In the genomic region with DNA sequence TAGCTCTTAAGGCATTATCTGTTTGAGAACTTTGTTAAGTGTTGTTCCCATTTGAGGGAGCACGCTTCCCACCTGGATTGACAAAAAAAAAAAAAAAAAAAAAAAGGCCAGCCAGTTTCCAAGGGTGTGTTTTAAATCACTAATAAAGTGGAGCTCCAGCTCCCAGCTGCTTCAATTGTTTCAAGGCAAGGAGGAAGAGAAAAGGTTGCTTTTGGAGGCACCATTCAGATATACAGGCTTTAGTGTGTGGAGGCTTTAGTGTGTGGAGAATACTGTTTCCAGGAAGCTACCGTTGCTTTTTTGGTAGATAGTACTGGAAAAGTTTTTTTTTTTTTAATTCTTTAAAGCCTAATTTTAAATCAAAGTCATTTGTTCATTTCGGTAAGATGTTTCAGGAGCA, we compare ENCODE assay signal across 18 cellular contexts. TPM values are rescaled to one million over a fixed set of nuclear protein-coding genes. Genes with fewer than 3 reads are reported as not detected.
DNase-seq lines count a peak whose midpoint lies in the region; ATAC-seq and TF ChIP-seq lines count a peak whose summit lies in the region.
"Had no signal": no experiment of that assay in that cellular context is flagged by ENCODE, and none has a peak within 500 bp of the region (broad histone marks: within the 10 kb centered on the region; RNA-seq: fewer than 3 reads in every experiment).

No MANE protein-coding gene starts in this region.

- H4K20me1 ChIP-seq in hepatocyte (ENCODE audit: insufficient read depth, poor library complexity, severe bottlenecking): no peaks in the 10 kb centered on the region

- POLR2A ChIA-PET in A673 (lab: Charles Lee; ENCODE audit: low non-redundant PET): no interaction called here

- H3K79me2 ChIP-seq in hepatocyte: peaks cover 3% of the 10 kb centered on the region

- intact Hi-C loops in thyroid gland (cut with DNase I): no loop called here
- intact Hi-C loops in A673 (cut with micrococcal nuclease; ENCODE audit: unreplicated experiment): no loop called here

- H3K4me3 ChIP-seq in adipocyte (ENCODE audit: low read length) (peak overlapping the region; percentile 33), hepatocyte (no peak overlapping the region), mucosa of rectum (ENCODE audit: low read length in 2 of 2) (no peak overlapping the region), thyroid gland (replicated peaks in 1 of 3) (no peak overlapping the region), A673 (ENCODE audit: low read depth, low read length, poor library complexity, severe bottlenecking) (no peak overlapping the region), H7 (ENCODE audit: insufficient read depth, low read depth, low read length) (no peak overlapping the region)
- H3K4me3 ChIP-seq: A549 had no signal

- no TSS peak for BruUV-seq in A673 (replicated peaks; lab: Mats Ljungman, UMichigan)

- CTCF ChIA-PET in A673 (lab: Charles Lee): no interaction called here

- H3K9ac ChIP-seq in adipocyte (ENCODE audit: low read length): no peak overlapping the region
- H3K9ac ChIP-seq in mucosa of rectum (ENCODE audit: low read depth in 1 of 2, low read length in 2 of 2): no peak overlapping the region

- H2AFZ ChIP-seq in hepatocyte: no peak overlapping the region

- 81% methylated on average over 3 of the region's 3 CpGs for WGBS in hepatocyte (ENCODE audit: low lambda C conversion rate, missing lambda C conversion rate)
- 37 to 39% methylated on average over 3 of the region's 3 CpGs for WGBS in thyroid gland, 2 donors

- H3K27ac ChIP-seq in hepatocyte (peak overlapping the region; percentile 13), mucosa of rectum (ENCODE audit: low read depth in 2 of 2, low read length in 2 of 2) (peak overlapping the region; percentile 45 to 48), thyroid gland (peak overlapping the region; percentile 24 to 54 (median 40)), A673 (ENCODE audit: low read depth, low read length, poor library complexity, severe bottlenecking) (no peak overlapping the region)
- H3K27ac ChIP-seq: A549 had no signal

- H3K36me3 ChIP-seq in adipocyte (ENCODE audit: control insufficient read depth, insufficient read depth, low read length, severe bottlenecking) (no peaks in the 10 kb centered on the region), hepatocyte (replicated peaks; ENCODE audit: insufficient read depth, low read depth) (no peaks in the 10 kb centered on the region), mucosa of rectum (ENCODE audit: control insufficient read depth in 2 of 2, insufficient read depth in 2 of 2, low read length in 2 of 2) (peaks cover 0 to 6% of the 10 kb centered on the region in 2 donors), thyroid gland (no peaks in the 10 kb centered on the region), A673 (ENCODE audit: insufficient read depth, low read length, poor library complexity, severe bottlenecking) (no peaks in the 10 kb centered on the region), H7 (replicated peaks; ENCODE audit: control insufficient read depth, insufficient read depth, low read length) (no peaks in the 10 kb centered on the region)

- no peak for ATAC-seq in GM19328 (IDR thresholded peaks at IDR 0.05; ENCODE audit: unreplicated experiment)
- ATAC-seq: A549; CD8-positive, alpha-beta T cell; HepG2 had no signal

- no peaks in the 10 kb centered on the region for H3K9me2 ChIP-seq in hepatocyte (replicated peaks; ENCODE audit: insufficient read depth)

- TF ChIP-seq CTCF in hepatocyte (IDR thresholded peaks at IDR 0.05; ENCODE audit: poor library complexity) (no peak), thyroid gland (IDR thresholded peaks at IDR 0.05) (no peak), A673 (conservative IDR thresholded peaks at IDR 0.05; ENCODE audit: low read depth, low read length) (no peak)

- no peak for TF ChIP-seq POLR2A in thyroid gland (IDR thresholded peaks at IDR 0.05)

- H3K9me3 ChIP-seq in adipocyte (ENCODE audit: control insufficient read depth, low read length) (no peaks in the 10 kb centered on the region), hepatocyte (ENCODE audit: low read depth) (no peaks in the 10 kb centered on the region), mucosa of rectum (ENCODE audit: control insufficient read depth in 2 of 2, low read length in 2 of 2) (no peaks in the 10 kb centered on the region), thyroid gland (no peaks in the 10 kb centered on the region), A673 (ENCODE audit: low read depth, low read length, poor library complexity, severe bottlenecking) (no peaks in the 10 kb centered on the region)
- H3K9me3 ChIP-seq: A549 had no signal

- H3K4me1 ChIP-seq in adipocyte (ENCODE audit: control insufficient read depth, insufficient read depth, low read length) (peaks cover 11% of the 10 kb centered on the region), hepatocyte (ENCODE audit: insufficient read depth) (peaks cover 9% of the 10 kb centered on the region), mucosa of rectum (ENCODE audit: control insufficient read depth in 2 of 2, insufficient read depth in 2 of 2, low read length in 2 of 2) (peaks cover 4 to 7% of the 10 kb centered on the region in 2 donors), thyroid gland (peaks cover 19 to 21% of the 10 kb centered on the region in 2 donors), A673 (ENCODE audit: insufficient read depth, low read length, poor library complexity, severe bottlenecking) (no peaks in the 10 kb centered on the region)
- H3K4me1 ChIP-seq: A549 had no signal

- H3K4me2 ChIP-seq in hepatocyte: no peak overlapping the region
- H3K4me2 ChIP-seq: A549 had no signal

- H3K27me3 ChIP-seq in adipocyte (replicated peaks; ENCODE audit: control insufficient read depth, insufficient read depth, low read length): no peaks in the 10 kb centered on the region
- H3K27me3 ChIP-seq in hepatocyte: no peaks in the 10 kb centered on the region
- H3K27me3 ChIP-seq in mucosa of rectum (ENCODE audit: control insufficient read depth in 2 of 2, insufficient read depth in 2 of 2, low read length in 2 of 2): no peaks in the 10 kb centered on the region
- H3K27me3 ChIP-seq in thyroid gland: no peaks in the 10 kb centered on the region
- H3K27me3 ChIP-seq in A673 (replicated peaks; ENCODE audit: insufficient read depth, low read depth, low read length, poor library complexity): peaks cover 25% of the 10 kb centered on the region
- no peaks in the 10 kb centered on the region for H3K27me3 ChIP-seq in H7 (ENCODE audit: control insufficient read depth, insufficient read depth, low read length)

- DNase-seq in adipocyte (ENCODE audit: low read depth) (no peak), hepatocyte (ENCODE audit: low spot score) (no peak), thyroid gland (no peak), A673 (ENCODE audit: low spot score) (no peak), H7 (no peak), SW 1271 (lab: John Stamatoyannopoulos, UW) (no peak)
- DNase-seq: CD8-positive, alpha-beta T cell; COR-L47; DMS153; DMS79 treated with DMSO at 0.1 percent for 48 hours; EL; HCEC 1CT; HFFc6 had no signal

RNA-seq across cellular contexts. Expression of gene BMP2, which starts 17.3 kb away (rescaled TPM):
- 60.9 and 72.0 TPM in 2 replicates for total RNA-seq in hepatocyte
- 54.9 and 64.6 TPM in 2 replicates for polyA plus RNA-seq in hepatocyte
- 10 to 100 TPM; 19.1 to 27.1 (median 20.2) TPM for total RNA-seq in thyroid gland
- total RNA-seq in A673 (2021): not detected in 2 replicates
- 5.9 and 13.0 TPM in 2 replicates for total RNA-seq in H7 (2014; rRNA removed; shearing (Covaris generic))
- total RNA-seq: CD8-positive, alpha-beta T cell had no signal
- polyA plus RNA-seq: CD14-positive monocyte had no signal
